ENCODE assay signal across 15 cellular contexts in genomic region chr4:145878501-145879435, GRCh38. TPM values are rescaled to one million over a fixed set of nuclear protein-coding genes. Genes with fewer than 3 reads are reported as not detected.
A peak's percentile ranks its signal among the peaks of the same experiment; 100 is the strongest.
DNase-seq lines count a peak whose midpoint lies in the region; ATAC-seq and TF ChIP-seq lines count a peak whose summit lies in the region.
"Had no signal": no experiment of that assay in that cellular context is flagged by ENCODE, and none has a peak within 500 bp of the region (broad histone marks: within the 10 kb centered on the region; RNA-seq: fewer than 3 reads in every experiment).

No MANE protein-coding gene starts in this region.

- peaks cover 28% of the 10 kb centered on the region for H3K36me3 Mint-ChIP-seq in mesothelial cell of epicardium
- peaks cover 17% of the 10 kb centered on the region for H3K36me3 Mint-ChIP-seq in activated CD4-positive, alpha-beta T cell treated with anti-CD3 and anti-CD28 coated beads, Interleukin-2, amount 10 ng/mL, durations not matched to agents 7 days and 5 days (ENCODE audit: low read depth)

- CTCF ChIA-PET in activated CD4-positive, alpha-beta T cell treated with anti-CD3 and anti-CD28 coated beads, Interleukin-2, amount 10 ng/mL, durations not matched to agents 7 days and 5 days (lab: Charles Lee), result interaction anchor here (0.6 to 1.9 kb wide), 3 partner anchors 9 to 101 kb away, joined by 3 to 8 read pairs (median 3); no protein-coding TSS in a partner anchor

- peak; percentile 9 for DNase-seq in ELR (ENCODE audit: low read depth)
- peak; percentile 32 for DNase-seq in NCI-H69 (lab: John Stamatoyannopoulos, UW)
- no peak for DNase-seq in esophagus squamous epithelium (lab: John Stamatoyannopoulos, UW)
- DNase-seq in mesothelial cell of epicardium (ENCODE audit: low spot score in 2 of 2, unreplicated experiment in 2 of 2), result no peak
- no peak for DNase-seq in thyroid gland
- no peak for DNase-seq in activated CD4-positive, alpha-beta T cell treated with anti-CD3 and anti-CD28 coated beads, Interleukin-2, amount 10 ng/mL, durations not matched to agents 7 days and 5 days
- DNase-seq: activated CD8-positive, alpha-beta memory T cell treated with anti-CD3 and anti-CD28 coated beads, Interleukin-2, amount 50 U/mL, for 4 hours; activated naive CD8-positive, alpha-beta T cell treated with anti-CD3 and anti-CD28 coated beads, Interleukin-2, amount 50 U/mL, for 24 hours; effector memory CD8-positive, alpha-beta T cell; GF-D8; MM.1S; SHP77 treated with DMSO at 0.1 percent for 48 hours had no signal

- H3K4me3 Mint-ChIP-seq in mesothelial cell of epicardium, result no peak overlapping the region
- no peak overlapping the region for H3K4me3 Mint-ChIP-seq in activated CD4-positive, alpha-beta T cell treated with anti-CD3 and anti-CD28 coated beads, Interleukin-2, amount 10 ng/mL, durations not matched to agents 7 days and 5 days
- H3K4me3 Mint-ChIP-seq: activated naive CD8-positive, alpha-beta T cell treated with anti-CD3 and anti-CD28 coated beads, Interleukin-2, amount 50 U/mL, for 24 hours; effector memory CD8-positive, alpha-beta T cell had no signal

- ATAC-seq in GM19463 (IDR thresholded peaks at IDR 0.05; ENCODE audit: unreplicated experiment), result no peak
- no peak for ATAC-seq in HG02870 (IDR thresholded peaks at IDR 0.05; ENCODE audit: unreplicated experiment)
- ATAC-seq: activated naive CD8-positive, alpha-beta T cell treated with anti-CD3 and anti-CD28 coated beads, Interleukin-2, amount 50 U/mL, for 24 hours; effector memory CD8-positive, alpha-beta T cell had no signal

- H3K9me3 ChIP-seq in esophagus squamous epithelium (no peaks in the 10 kb centered on the region), thyroid gland (no peaks in the 10 kb centered on the region)

- POLR2A ChIA-PET in activated CD4-positive, alpha-beta T cell treated with anti-CD3 and anti-CD28 coated beads, Interleukin-2, amount 10 ng/mL, durations not matched to agents 7 days and 5 days (lab: Charles Lee), result no interaction called here

- H3K36me3 ChIP-seq in esophagus squamous epithelium, result no peaks in the 10 kb centered on the region
- H3K36me3 ChIP-seq in thyroid gland, result no peaks in the 10 kb centered on the region

- H3K4me1 ChIP-seq in esophagus squamous epithelium (peaks cover 5 to 43% (median 29%) of the 10 kb centered on the region in 3 donors), thyroid gland (peaks cover 27 to 47% of the 10 kb centered on the region in 2 donors)

- H3K27ac Mint-ChIP-seq in mesothelial cell of epicardium, result peak overlapping the region; percentile 79
- H3K27ac Mint-ChIP-seq in activated CD4-positive, alpha-beta T cell treated with anti-CD3 and anti-CD28 coated beads, Interleukin-2, amount 10 ng/mL, durations not matched to agents 7 days and 5 days, result no peak overlapping the region
- H3K27ac Mint-ChIP-seq: activated naive CD8-positive, alpha-beta T cell treated with anti-CD3 and anti-CD28 coated beads, Interleukin-2, amount 50 U/mL, for 24 hours; effector memory CD8-positive, alpha-beta T cell had no signal

- intact Hi-C loops in esophagus squamous epithelium (cut with DNase I) (no loop called here), thyroid gland (cut with DNase I) (no loop called here)

- H3K9me3 Mint-ChIP-seq in mesothelial cell of epicardium, result no peaks in the 10 kb centered on the region
- no peaks in the 10 kb centered on the region for H3K9me3 Mint-ChIP-seq in activated CD4-positive, alpha-beta T cell treated with anti-CD3 and anti-CD28 coated beads, Interleukin-2, amount 10 ng/mL, durations not matched to agents 7 days and 5 days
- H3K9me3 Mint-ChIP-seq: activated naive CD8-positive, alpha-beta T cell treated with anti-CD3 and anti-CD28 coated beads, Interleukin-2, amount 50 U/mL, for 24 hours; effector memory CD8-positive, alpha-beta T cell had no signal

- TF ChIP-seq CTCF in esophagus squamous epithelium (IDR thresholded peaks at IDR 0.05) (no peak), mesothelial cell of epicardium (IDR thresholded peaks at IDR 0.05; ENCODE audit: unreplicated experiment) (no peak), thyroid gland (IDR thresholded peaks at IDR 0.05) (no peak)

- 61 to 62% methylated on average over 7 of the region's 7 CpGs for WGBS in esophagus squamous epithelium, 2 donors
- 83 to 84% methylated on average over 7 of the region's 7 CpGs for WGBS in thyroid gland, 2 donors

- H3K4me1 Mint-ChIP-seq in mesothelial cell of epicardium, result peaks cover 49% of the 10 kb centered on the region
- H3K4me1 Mint-ChIP-seq in activated CD4-positive, alpha-beta T cell treated with anti-CD3 and anti-CD28 coated beads, Interleukin-2, amount 10 ng/mL, durations not matched to agents 7 days and 5 days, result peaks cover 12% of the 10 kb centered on the region

- H3K27me3 ChIP-seq in esophagus squamous epithelium, result no peaks in the 10 kb centered on the region
- H3K27me3 ChIP-seq in thyroid gland, result no peaks in the 10 kb centered on the region

- H3K27ac ChIP-seq in esophagus squamous epithelium (peak overlapping the region in 3 of 4 donors; percentile 46 to 74 (median 57)), thyroid gland (peak overlapping the region in 1 of 3 donors; percentile 20)
- H3K27ac ChIP-seq: C4-2B had no signal

- no peak for TF ChIP-seq POLR2A in esophagus squamous epithelium (IDR thresholded peaks at IDR 0.05)
- TF ChIP-seq POLR2A in thyroid gland (IDR thresholded peaks at IDR 0.05), result no peak

- H3K27me3 Mint-ChIP-seq in mesothelial cell of epicardium (ENCODE audit: low read depth), result no peaks in the 10 kb centered on the region
- no peaks in the 10 kb centered on the region for H3K27me3 Mint-ChIP-seq in activated CD4-positive, alpha-beta T cell treated with anti-CD3 and anti-CD28 coated beads, Interleukin-2, amount 10 ng/mL, durations not matched to agents 7 days and 5 days
- H3K27me3 Mint-ChIP-seq: activated naive CD8-positive, alpha-beta T cell treated with anti-CD3 and anti-CD28 coated beads, Interleukin-2, amount 50 U/mL, for 24 hours; effector memory CD8-positive, alpha-beta T cell had no signal

- H3K4me3 ChIP-seq in esophagus squamous epithelium, result no peak overlapping the region
- no peak overlapping the region for H3K4me3 ChIP-seq in thyroid gland (replicated peaks in 1 of 3)

RNA-seq across cellular contexts. Expression of gene ZNF827, which starts 59.9 kb away (rescaled TPM):
- total RNA-seq in esophagus squamous epithelium (10 to 100 TPM in 1 of 4 donors, 1 to 10 TPM in 3; 5.2 to 11.0 (median 6.4) TPM), mesothelial cell of epicardium (97.8 to 116 TPM (median 100 TPM) in 3 replicates), thyroid gland (10 to 100 TPM; 23.9 to 52.3 (median 29.3) TPM)
- 10 to 100 TPM; 12.2 to 14.4 TPM for total RNA-seq in activated CD4-positive, alpha-beta T cell treated with anti-CD3 and anti-CD28 coated beads, Interleukin-2, amount 10 ng/mL, durations not matched to agents 7 days and 5 days

Comparison
In these comparisons a context has a peak if more than half of its experiments do, and no peak if none do; other contexts are left out.
1. DNase-seq: peak in ELR (single experiment) and NCI-H69 (single experiment); none in esophagus squamous epithelium (single experiment), mesothelial cell of epicardium (0 of 2), thyroid gland (0 of 2) and activated CD4-positive, alpha-beta T cell treated with anti-CD3 and anti-CD28 coated beads, Interleukin-2, amount 10 ng/mL, durations not matched to agents 7 days and 5 days (single experiment).